In the genomic region with DNA sequence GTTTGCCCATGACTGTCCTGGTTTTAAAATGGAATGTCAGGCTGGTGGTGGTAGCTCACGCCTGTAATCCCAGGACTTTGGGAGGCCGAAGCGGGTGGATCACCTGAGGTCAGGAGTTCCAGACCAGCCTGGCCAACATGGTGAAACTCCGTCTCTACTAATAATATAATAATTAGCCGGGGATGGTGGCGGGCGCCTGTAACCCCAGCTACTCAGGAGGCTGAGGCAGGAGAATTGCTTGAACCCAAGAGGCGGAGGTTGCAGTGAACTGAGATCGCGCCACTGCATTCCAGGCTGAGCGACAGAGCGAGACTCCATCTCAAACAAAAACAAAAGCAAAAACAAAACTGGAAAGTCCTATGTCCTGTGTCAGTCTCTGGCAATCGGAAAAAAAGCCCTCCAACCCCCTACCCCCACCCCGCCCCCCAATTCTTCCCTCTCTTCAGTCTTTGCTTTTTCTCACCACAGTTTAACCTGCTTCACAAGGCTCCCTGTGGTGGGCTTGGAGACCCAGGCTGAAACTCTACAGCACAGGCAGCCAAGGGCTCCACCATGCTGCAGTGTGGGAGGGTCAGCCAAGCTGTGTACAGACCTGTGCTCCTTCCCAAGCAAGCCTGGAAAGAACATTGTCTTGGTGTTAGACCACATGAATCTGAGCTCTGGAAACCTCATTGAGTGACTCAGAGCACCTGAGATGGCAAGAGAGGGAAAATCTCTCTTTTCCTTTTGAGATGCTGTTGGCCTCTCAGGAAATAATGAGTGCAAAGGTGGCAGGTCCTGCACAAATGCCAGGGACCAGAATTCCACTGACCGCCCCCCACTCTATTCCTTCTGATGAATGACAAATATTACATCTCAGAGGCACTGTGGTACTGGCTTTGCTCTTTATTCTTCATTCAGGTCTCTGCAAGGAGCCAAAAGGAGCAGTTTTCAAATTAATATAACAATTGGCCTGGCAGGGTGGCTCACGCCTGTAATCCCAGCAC, we compare ENCODE assay signal across 24 cellular contexts. TPM values are rescaled to one million over a fixed set of nuclear protein-coding genes. Genes with fewer than 3 reads are reported as not detected.
A peak's percentile ranks its signal among the peaks of the same experiment; 100 is the strongest.
DNase-seq lines count a peak whose midpoint lies in the region; ATAC-seq and TF ChIP-seq lines count a peak whose summit lies in the region.
"Had no signal": no experiment of that assay in that cellular context is flagged by ENCODE, and none has a peak within 500 bp of the region (broad histone marks: within the 10 kb centered on the region; RNA-seq: fewer than 3 reads in every experiment).

No MANE protein-coding gene starts in this region.

- no peak overlapping the region for H2AFZ ChIP-seq in mammary epithelial cell (ENCODE audit: low read depth, low read length)

- H4K20me1 ChIP-seq in mammary epithelial cell (ENCODE audit: insufficient read depth, low read length) = no peaks in the 10 kb centered on the region

- H3K4me1 Mint-ChIP-seq in MCF 10A (ENCODE audit: insufficient read depth, unreplicated experiment) (no peaks in the 10 kb centered on the region), endodermal cell (peaks cover 13% of the 10 kb centered on the region)
- H3K4me1 Mint-ChIP-seq: IgD-negative memory B cell had no signal

- H3K9me3 ChIP-seq in mammary epithelial cell (replicated peaks; ENCODE audit: insufficient read depth, low read length) (peaks cover 5% of the 10 kb centered on the region), NT2/D1 (ENCODE audit: insufficient read depth, low read length) (no peaks in the 10 kb centered on the region), endodermal cell (ENCODE audit: control insufficient read depth, low read length) (no peaks in the 10 kb centered on the region)
- H3K9me3 ChIP-seq: SK-N-SH had no signal

- no peak overlapping the region for H3K9ac ChIP-seq in mammary epithelial cell (ENCODE audit: insufficient read depth, low read length)
- H3K9ac ChIP-seq in NT2/D1 (ENCODE audit: insufficient read length, low read depth) = peak overlapping the region; percentile 67
- H3K9ac ChIP-seq in endodermal cell (ENCODE audit: extremely low read depth, low read length, poor library complexity, severe bottlenecking) = no peak overlapping the region
- H3K9ac ChIP-seq: KMS-11, SK-N-SH had no signal

- H3K4me3 ChIP-seq in mammary epithelial cell (replicated peaks in 1 of 3; ENCODE audit: insufficient read depth in 1 of 3, low read depth in 2 of 3, low read length in 3 of 3) (no peak overlapping the region), NT2/D1 (ENCODE audit: insufficient read length, low read depth) (no peak overlapping the region), endodermal cell (ENCODE audit: low read length) (no peak overlapping the region), H7 (ENCODE audit: insufficient read depth, low read depth, low read length) (no peak overlapping the region)

- H3K79me2 ChIP-seq in mammary epithelial cell (ENCODE audit: insufficient read depth, low read length) = no peaks in the 10 kb centered on the region

- H3K27me3 Mint-ChIP-seq in MCF 10A (ENCODE audit: insufficient read depth, unreplicated experiment) (peaks cover 27% of the 10 kb centered on the region), endodermal cell (ENCODE audit: insufficient read depth) (peaks cover 2% of the 10 kb centered on the region)

- peak; percentile 55 for DNase-seq in mammary epithelial cell
- DNase-seq in MCF 10A (ENCODE audit: unreplicated experiment) = no peak
- no peak for DNase-seq in NT2/D1 (ENCODE audit: low read depth, low spot score)
- peak; percentile 66 for DNase-seq in endodermal cell
- DNase-seq in sciatic nerve (ENCODE audit: low spot score) = peak; percentile 17
- DNase-seq in Ammon's horn (ENCODE audit: low spot score) = no peak
- no peak for DNase-seq in H7
- DNase-seq: Calu3, DMS79 treated with DMSO at 0.1 percent for 48 hours, GF-D8, NCI-H1048, NCI-H1417, NCI-H1694, NCI-H2081, NCI-H2227 treated with DMSO at 0.1 percent for 48 hours, NCI-H526 treated with DMSO at 0.1 percent for 48 hours, SIG-M5, SK-N-SH had no signal

- BruUV-seq in mammary epithelial cell (replicated peaks; lab: Mats Ljungman, UMichigan) (no TSS peak), MCF 10A (replicated peaks; lab: Mats Ljungman, UMichigan) (no TSS peak)

- H3K9me3 Mint-ChIP-seq in MCF 10A (ENCODE audit: unreplicated experiment) = no peaks in the 10 kb centered on the region
- peaks cover 4% of the 10 kb centered on the region for H3K9me3 Mint-ChIP-seq in endodermal cell
- H3K9me3 Mint-ChIP-seq: IgD-negative memory B cell had no signal

- H3K27me3 ChIP-seq in mammary epithelial cell (ENCODE audit: insufficient read depth, low read length) = no peaks in the 10 kb centered on the region
- H3K27me3 ChIP-seq in NT2/D1 (ENCODE audit: insufficient read depth, insufficient read length) = no peaks in the 10 kb centered on the region
- no peaks in the 10 kb centered on the region for H3K27me3 ChIP-seq in endodermal cell (ENCODE audit: control insufficient read depth, insufficient read depth, low read length, poor library complexity, severe bottlenecking)
- no peaks in the 10 kb centered on the region; the same call in 1 of the 2 replicates for H3K27me3 ChIP-seq in H7 (ENCODE audit: control insufficient read depth, insufficient read depth, low read length)

- H3K4me2 ChIP-seq in mammary epithelial cell (ENCODE audit: insufficient read depth, low read depth, low read length) = no peak overlapping the region
- H3K4me2 ChIP-seq: KMS-11, SK-N-SH had no signal

- dilution Hi-C loops in mammary epithelial cell (cut with HindIII; ENCODE audit: low sequenced_read_pairs) = no loop called here

- H3K27ac ChIP-seq in mammary epithelial cell (ENCODE audit: insufficient read depth, low read depth, low read length) = no peak overlapping the region
- no peak overlapping the region for H3K27ac ChIP-seq in endodermal cell (ENCODE audit: low read depth, low read length)
- H3K27ac ChIP-seq: 22Rv1, KMS-11 had no signal

- H3K4me1 ChIP-seq in mammary epithelial cell (ENCODE audit: insufficient read depth, low read length) = no peaks in the 10 kb centered on the region
- H3K4me1 ChIP-seq in NT2/D1 (ENCODE audit: insufficient read depth, insufficient read length) = peaks cover 9% of the 10 kb centered on the region
- H3K4me1 ChIP-seq in endodermal cell (ENCODE audit: control insufficient read depth, insufficient read depth, low read length) = no peaks in the 10 kb centered on the region

- TF ChIP-seq CTCF in mammary epithelial cell (conservative IDR thresholded peaks at IDR 0.05 in 1 of 2, IDR thresholded peaks at IDR 0.05 in 1 of 2; ENCODE audit: extremely low read depth in 1 of 2, insufficient read depth in 1 of 2, low read depth in 1 of 2, low read length in 2 of 2) (no peak), MCF 10A (IDR thresholded peaks at IDR 0.05; ENCODE audit: unreplicated experiment) (no peak), endodermal cell (conservative IDR thresholded peaks at IDR 0.05) (no peak)

- CTCF ChIA-PET in mammary epithelial cell (lab: Charles Lee; ENCODE audit: low non-redundant PET) (no interaction called here), MCF 10A (lab: Yijun Ruan, JAX) (no interaction called here)

- no peaks in the 10 kb centered on the region for H3K36me3 ChIP-seq in mammary epithelial cell (ENCODE audit: insufficient read depth, low read length)
- no peaks in the 10 kb centered on the region for H3K36me3 ChIP-seq in NT2/D1 (ENCODE audit: insufficient read depth, insufficient read length, low read length)
- H3K36me3 ChIP-seq in endodermal cell (ENCODE audit: control insufficient read depth, insufficient read depth, low read length) = no peaks in the 10 kb centered on the region
- H3K36me3 ChIP-seq in H7 (replicated peaks; ENCODE audit: control insufficient read depth, insufficient read depth, low read length) = no peaks in the 10 kb centered on the region

- POLR2A ChIA-PET in MCF 10A (lab: Yijun Ruan, JAX) = no interaction called here

- H3K36me3 Mint-ChIP-seq in MCF 10A (ENCODE audit: insufficient read depth, unreplicated experiment) (no peaks in the 10 kb centered on the region), endodermal cell (ENCODE audit: low read depth) (no peaks in the 10 kb centered on the region)
- H3K36me3 Mint-ChIP-seq: IgD-negative memory B cell had no signal

- in situ Hi-C loops in mammary epithelial cell (cut with MboI; ENCODE audit: low sequenced_read_pairs in 2 of 2) = no loop called here

- H3K4me3 Mint-ChIP-seq in MCF 10A (ENCODE audit: unreplicated experiment) (no peak overlapping the region), endodermal cell (no peak overlapping the region)
- H3K4me3 Mint-ChIP-seq: IgD-negative memory B cell had no signal

- H3K27ac Mint-ChIP-seq in MCF 10A (ENCODE audit: low read depth, unreplicated experiment) = no peak overlapping the region
- H3K27ac Mint-ChIP-seq in endodermal cell = no peak overlapping the region
- H3K27ac Mint-ChIP-seq: IgD-negative memory B cell had no signal

- intact Hi-C loops in mammary epithelial cell (cut with micrococcal nuclease) (no loop called here), MCF 10A (cut with micrococcal nuclease) (no loop called here), sciatic nerve (cut with DNase I) (no loop called here)

- 81% methylated on average over 10 of the region's 16 CpGs for WGBS in mammary epithelial cell (ENCODE audit: low coverage, missing lambda C conversion rate)
- 92 to 94% methylated on average over 15 to 16 of the region's 16 CpGs for WGBS in endodermal cell (ENCODE audit: insufficient coverage in 1 of 2, insufficient read length in 1 of 2), 2 experiments

- ATAC-seq in sciatic nerve (no peak), HG03175 (IDR thresholded peaks at IDR 0.05; ENCODE audit: unreplicated experiment) (no peak)

RNA-seq across cellular contexts. Expression of a gene that starts 16.7 kb away (rescaled TPM):
- total RNA-seq in mammary epithelial cell (under 1 TPM in 1 of 2 donors, not detected in 1; 0.50 TPM), MCF 10A (2022) (not detected in 2 replicates), endodermal cell (10 to 100 TPM; 36.8 to 52.3 TPM), sciatic nerve (7.0 TPM)
- not detected for polyA plus RNA-seq in mammary epithelial cell
- not detected for polyA minus RNA-seq in mammary epithelial cell
- polyA plus RNA-seq in endodermal cell (2013, experiment 1 of 2) = 75.7 TPM
- polyA plus RNA-seq in endodermal cell (2013, experiment 2 of 2) = 74.7 TPM
- 48.4 and 49.9 TPM in 2 replicates for total RNA-seq in H7 (2014; rRNA removed; shearing (Covaris generic))
- total RNA-seq: H4 had no signal
- polyA plus RNA-seq: BJ, IgD-negative memory B cell had no signal

Comparison
In these comparisons a context has a peak if more than half of its experiments do, and no peak if none do; other contexts are left out.
1. DNase-seq: peak in mammary epithelial cell (single experiment), endodermal cell (single experiment) and sciatic nerve (single experiment); none in MCF 10A (single experiment), NT2/D1 (single experiment), Ammon's horn (single experiment) and H7 (single experiment).